ENCODE assay signal across 11 cellular contexts in the genomic region with DNA sequence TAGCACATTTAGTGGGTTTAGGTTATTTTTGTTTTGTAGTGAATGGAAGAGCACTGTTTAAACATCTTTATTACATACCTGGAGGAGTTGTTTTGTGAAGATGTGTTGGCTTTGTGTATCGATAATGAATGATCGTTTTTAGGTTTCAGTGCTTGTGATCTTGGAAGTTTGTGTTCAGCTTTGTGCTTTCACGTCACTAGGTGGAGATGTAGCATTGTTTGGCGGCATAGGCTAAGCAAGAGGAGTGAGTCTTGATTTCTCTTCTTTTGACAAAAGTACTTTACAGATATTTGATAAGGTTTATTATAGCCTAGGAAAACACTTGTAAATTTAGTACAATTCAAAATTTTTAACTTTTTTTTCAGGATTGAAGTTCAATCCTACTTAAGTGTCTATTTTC. TPM values are rescaled to one million over a fixed set of nuclear protein-coding genes. Genes with fewer than 3 reads are reported as not detected.
DNase-seq lines count a peak whose midpoint lies in the region; ATAC-seq and TF ChIP-seq lines count a peak whose summit lies in the region.
"Had no signal": no experiment of that assay in that cellular context is flagged by ENCODE, and none has a peak within 500 bp of the region (broad histone marks: within the 10 kb centered on the region; RNA-seq: fewer than 3 reads in every experiment).

No MANE protein-coding gene starts in this region.

- no peaks in the 10 kb centered on the region for H4K20me1 ChIP-seq in MM.1S (ENCODE audit: insufficient read depth, low read length)

- H3K4me2 ChIP-seq in MM.1S (ENCODE audit: low read depth, low read length), result no peak overlapping the region

- peaks cover 0 to 24% (median 0%) of the 10 kb centered on the region in 9 donors for H3K36me3 ChIP-seq in heart right ventricle
- H3K36me3 ChIP-seq in heart left ventricle, result peaks cover 0 to 13% (median 3%) of the 10 kb centered on the region in 9 donors
- H3K36me3 ChIP-seq in SK-N-MC (ENCODE audit: insufficient read depth, low read length), result no peaks in the 10 kb centered on the region
- no peaks in the 10 kb centered on the region for H3K36me3 ChIP-seq in MM.1S (replicated peaks; ENCODE audit: insufficient read depth, low read length)
- peaks cover 0 to 52% (median 2%) of the 10 kb centered on the region in 6 donors for H3K36me3 ChIP-seq in spleen
- H3K36me3 ChIP-seq: prostate gland had no signal

- H3F3A ChIP-seq in MM.1S (ENCODE audit: insufficient read depth, low read length), result no peaks in the 10 kb centered on the region

- intact Hi-C loops in heart right ventricle (cut with DNase I) (no loop called here), heart left ventricle (cut with DNase I) (loop anchor here in 1 of 10 donors (10.0 kb wide), 1 partner anchor 169 kb away; no protein-coding TSS in a partner anchor), spleen (cut with DNase I; ENCODE audit: low total_unique reads) (no loop called here)

- TF ChIP-seq CTCF in heart right ventricle (IDR thresholded peaks at IDR 0.05) (peak in 5 of 9 donors; percentile 10 to 52 (median 22)), heart left ventricle (IDR thresholded peaks at IDR 0.05) (peak in 6 of 12 donors; percentile 13 to 42 (median 19)), fibroblast of pulmonary artery (IDR thresholded peaks at IDR 0.05; ENCODE audit: low read length, missing control alignments) (peak; percentile 37), MM.1S (IDR thresholded peaks at IDR 0.05; ENCODE audit: low read length) (no peak), spleen (IDR thresholded peaks at IDR 0.05 in 8 of 11, conservative IDR thresholded peaks at IDR 0.05 in 3 of 11) (no peak)

- H3K4me1 ChIP-seq in heart right ventricle (no peaks in the 10 kb centered on the region), heart left ventricle (no peaks in the 10 kb centered on the region), MM.1S (ENCODE audit: low read length) (no peaks in the 10 kb centered on the region), spleen (no peaks in the 10 kb centered on the region)
- H3K4me1 ChIP-seq: prostate gland had no signal

- no peak for TF ChIP-seq POLR2A in heart left ventricle (IDR thresholded peaks at IDR 0.05)
- TF ChIP-seq POLR2A in spleen (IDR thresholded peaks at IDR 0.05), result no peak

- no peaks in the 10 kb centered on the region for H3K79me2 ChIP-seq in MM.1S (ENCODE audit: low read length)

- H3K9me2 ChIP-seq in MM.1S (replicated peaks; ENCODE audit: insufficient read depth, low read length), result no peaks in the 10 kb centered on the region

- H3K27ac ChIP-seq in heart right ventricle (no peak overlapping the region), heart left ventricle (no peak overlapping the region), SK-N-MC (no peak overlapping the region), MM.1S (ENCODE audit: low read length) (no peak overlapping the region), spleen (no peak overlapping the region)
- H3K27ac ChIP-seq: prostate gland had no signal

- H2AFZ ChIP-seq in MM.1S (ENCODE audit: low read length), result no peak overlapping the region

- DNase-seq in heart right ventricle, result no peak
- no peak for DNase-seq in heart left ventricle
- DNase-seq in SK-N-MC (ENCODE audit: low read depth, low spot score), result peak; percentile 10
- DNase-seq in fibroblast of pulmonary artery (ENCODE audit: low read depth), result peak; percentile 51
- peak; percentile 71 for DNase-seq in superior temporal gyrus (ENCODE audit: extremely low spot score)
- no peak for DNase-seq in MM.1S
- no peak for DNase-seq in spleen
- no peak for DNase-seq in activated naive CD4-positive, alpha-beta T cell treated with Interleukin-2 at 50 U/mL for 16 hours
- DNase-seq: NCI-H1048 had no signal

- H3K9ac ChIP-seq in SK-N-MC (ENCODE audit: insufficient read length) (no peak overlapping the region), MM.1S (ENCODE audit: low read length) (no peak overlapping the region)

- H3K27me3 ChIP-seq in heart right ventricle (peaks cover 0 to 39% (median 0%) of the 10 kb centered on the region in 7 donors), heart left ventricle (no peaks in the 10 kb centered on the region), MM.1S (replicated peaks; ENCODE audit: insufficient read depth, low read length) (no peaks in the 10 kb centered on the region), spleen (replicated peaks in 1 of 7) (no peaks in the 10 kb centered on the region)

- WGBS in heart right ventricle, 2 donors, result 55 to 60% methylated on average over 4 of the region's 4 CpGs
- 48 to 62% (median 59%) methylated on average over 4 of the region's 4 CpGs for WGBS in heart left ventricle, 4 donors
- WGBS in spleen, 5 donors, result 56 to 85% (median 78%) methylated on average over 4 of the region's 4 CpGs

- ATAC-seq in heart right ventricle, result no peak
- no peak for ATAC-seq in heart left ventricle
- ATAC-seq: stimulated activated memory B cell treated with anti-CD40 and anti-IgM and Interleukin-4, amounts not matched to agents 10 μg/mL and 1 μg/mL and 100 μg/mL, for 72 hours had no signal

- H3K9me3 ChIP-seq in heart right ventricle (no peaks in the 10 kb centered on the region), heart left ventricle (no peaks in the 10 kb centered on the region), SK-N-MC (ENCODE audit: low read depth, low read length) (no peaks in the 10 kb centered on the region), MM.1S (replicated peaks; ENCODE audit: insufficient read depth, low read length) (no peaks in the 10 kb centered on the region), spleen (no peaks in the 10 kb centered on the region)
- H3K9me3 ChIP-seq: prostate gland had no signal

- H3K4me3 ChIP-seq in heart right ventricle (no peak overlapping the region), heart left ventricle (no peak overlapping the region), SK-N-MC (no peak overlapping the region), fibroblast of pulmonary artery (replicated peaks; ENCODE audit: low read depth, low read length) (no peak overlapping the region), MM.1S (ENCODE audit: low read length) (no peak overlapping the region), spleen (no peak overlapping the region)
- H3K4me3 ChIP-seq: prostate gland had no signal

RNA-seq across cellular contexts. Expression of a gene that starts 50.4 kb away (rescaled TPM):
- total RNA-seq in heart right ventricle (10 to 100 TPM in 6 of 10 donors, 1 to 10 TPM in 4; 3.8 to 18.4 (median 10.5) TPM), heart left ventricle (10 to 100 TPM in 7 of 9 donors, 1 to 10 TPM in 2; 7.8 to 20.3 (median 15.2) TPM), spleen (10 to 100 TPM; 24.1 to 53.0 (median 33.5) TPM)
- polyA plus RNA-seq in heart right ventricle (1 to 10 TPM; 1.8 to 2.2 TPM), heart left ventricle (1 to 10 TPM; 2.4 to 4.8 TPM), spleen (10 to 100 TPM in 1 of 3 donors, 1 to 10 TPM in 2; 4.3 to 11.5 (median 6.8) TPM)

Comparison
In these comparisons a context has a peak if more than half of its experiments do, and no peak if none do; other contexts are left out.
1. DNase-seq: peak in SK-N-MC (single experiment), fibroblast of pulmonary artery (single experiment) and superior temporal gyrus (single experiment); none in heart right ventricle (0 of 2), heart left ventricle (0 of 5), MM.1S (single experiment), spleen (single experiment) and activated naive CD4-positive, alpha-beta T cell treated with Interleukin-2 at 50 U/mL for 16 hours (single experiment).
2. CTCF ChIP-seq: peak in heart right ventricle (5 of 9) and fibroblast of pulmonary artery (single experiment); none in MM.1S (single experiment) and spleen (0 of 11).